ENCODE assay signal across 9 cellular contexts in genomic region chr20:23125625-23126191, GRCh38. TPM values are rescaled to one million over a fixed set of nuclear protein-coding genes. Genes with fewer than 3 reads are reported as not detected.
DNase-seq lines count a peak whose midpoint lies in the region; TF ChIP-seq lines count a peak whose summit lies in the region.
"Had no signal": no experiment of that assay in that cellular context is flagged by ENCODE, and none has a peak within 500 bp of the region (broad histone marks: within the 10 kb centered on the region; RNA-seq: fewer than 3 reads in every experiment).

No MANE protein-coding gene starts in this region.

- 74% methylated on average over 5 of the region's 5 CpGs; no CpG with 5 or more reads in 1 of the 2 donors for WGBS in transverse colon (ENCODE audit: low coverage in 1 of 2), 2 donors

- no peak for TF ChIP-seq EP300 in transverse colon (IDR thresholded peaks at IDR 0.05; ENCODE audit: low read depth)

- H3K9ac ChIP-seq in iPS-20b (ENCODE audit: low read depth, low read length), result 0 out of 2 replicates have a peak overlapping the region, but pooled peaks have one; percentile 7

- TF ChIP-seq POLR2A in transverse colon (IDR thresholded peaks at IDR 0.05), result no peak

- H3K36me3 ChIP-seq in iPS-20b (ENCODE audit: insufficient read depth, low read depth, low read length) (no peaks in the 10 kb centered on the region), transverse colon (no peaks in the 10 kb centered on the region)
- H3K36me3 ChIP-seq: ascending aorta had no signal

- H3K27ac ChIP-seq in VCaP, result peak overlapping the region; percentile 32; the same call in 1 of the 2 replicates
- H3K27ac ChIP-seq in iPS-20b (ENCODE audit: low read length), result no peak overlapping the region
- peak overlapping the region; percentile 8 to 51 (median 30) for H3K27ac ChIP-seq in transverse colon

- H3K4me1 ChIP-seq in iPS-20b (ENCODE audit: insufficient read depth, low read length) (no peaks in the 10 kb centered on the region), transverse colon (peaks cover 0 to 3% (median 0%) of the 10 kb centered on the region in 4 donors)
- H3K4me1 ChIP-seq: ascending aorta had no signal

- intact Hi-C loops in transverse colon (cut with DNase I; ENCODE audit: low total_unique reads), result no loop called here

- H3K27me3 ChIP-seq in iPS-20b (ENCODE audit: insufficient read depth, low read length) (no peaks in the 10 kb centered on the region), transverse colon (no peaks in the 10 kb centered on the region)
- H3K27me3 ChIP-seq: ascending aorta had no signal

- no peaks in the 10 kb centered on the region for H3K9me3 ChIP-seq in iPS-20b (ENCODE audit: insufficient read depth, low read depth, low read length)
- no peaks in the 10 kb centered on the region for H3K9me3 ChIP-seq in transverse colon
- H3K9me3 ChIP-seq: ascending aorta had no signal

- in situ Hi-C loops in transverse colon (cut with MboI; ENCODE audit: low pct_ligation_motif_present in 1 of 4, low pct_unique_long_range_greater_than_20kb in 1 of 4, low sequenced_read_pairs in 3 of 4), result no loop called here

- TF ChIP-seq CTCF in VCaP (conservative IDR thresholded peaks at IDR 0.05) (no peak), transverse colon (IDR thresholded peaks at IDR 0.05) (no peak)

- no peak overlapping the region for H3K4me3 ChIP-seq in iPS-20b (ENCODE audit: low read length)
- H3K4me3 ChIP-seq in transverse colon, result no peak overlapping the region
- H3K4me3 ChIP-seq: ascending aorta had no signal

- DNase-seq in NCI-H748 (lab: John Stamatoyannopoulos, UW; ENCODE audit: unreplicated experiment) (peak; percentile 27), NCI-H748 treated with DMSO at 0.1 percent for 48 hours (lab: John Stamatoyannopoulos, UW) (no peak), transverse colon (peak; percentile 28), amniotic stem cell (lab: John Stamatoyannopoulos, UW) (no peak)
- DNase-seq in activated CD8-positive, alpha-beta memory T cell treated with anti-CD3 and anti-CD28 coated beads, Interleukin-2, amount 50 U/mL, for 48 hours, result no peak
- no peak for DNase-seq in stimulated activated CD4-positive, alpha-beta T cell treated with anti-CD3 and anti-CD28 coated beads, Interleukin-4, amount 100 ng/mL, for 24 hours

RNA-seq across cellular contexts. Expression of gene CD93, which starts 39.6 kb away (rescaled TPM):
- total RNA-seq in transverse colon, result 10 to 100 TPM in 1 of 4 donors, 1 to 10 TPM in 3; 6.3 to 14.3 (median 7.9) TPM

Comparison
In these comparisons a context has a peak if more than half of its experiments do, and no peak if none do; other contexts are left out.
1. DNase-seq: peak in NCI-H748 (single experiment) and transverse colon (single experiment); none in NCI-H748 treated with DMSO at 0.1 percent for 48 hours (single experiment), activated CD8-positive, alpha-beta memory T cell treated with anti-CD3 and anti-CD28 coated beads, Interleukin-2, amount 50 U/mL, for 48 hours (single experiment), stimulated activated CD4-positive, alpha-beta T cell treated with anti-CD3 and anti-CD28 coated beads, Interleukin-4, amount 100 ng/mL, for 24 hours (single experiment) and amniotic stem cell (single experiment).